12 cellular contexts compared by ENCODE assay signal in the genomic region with DNA sequence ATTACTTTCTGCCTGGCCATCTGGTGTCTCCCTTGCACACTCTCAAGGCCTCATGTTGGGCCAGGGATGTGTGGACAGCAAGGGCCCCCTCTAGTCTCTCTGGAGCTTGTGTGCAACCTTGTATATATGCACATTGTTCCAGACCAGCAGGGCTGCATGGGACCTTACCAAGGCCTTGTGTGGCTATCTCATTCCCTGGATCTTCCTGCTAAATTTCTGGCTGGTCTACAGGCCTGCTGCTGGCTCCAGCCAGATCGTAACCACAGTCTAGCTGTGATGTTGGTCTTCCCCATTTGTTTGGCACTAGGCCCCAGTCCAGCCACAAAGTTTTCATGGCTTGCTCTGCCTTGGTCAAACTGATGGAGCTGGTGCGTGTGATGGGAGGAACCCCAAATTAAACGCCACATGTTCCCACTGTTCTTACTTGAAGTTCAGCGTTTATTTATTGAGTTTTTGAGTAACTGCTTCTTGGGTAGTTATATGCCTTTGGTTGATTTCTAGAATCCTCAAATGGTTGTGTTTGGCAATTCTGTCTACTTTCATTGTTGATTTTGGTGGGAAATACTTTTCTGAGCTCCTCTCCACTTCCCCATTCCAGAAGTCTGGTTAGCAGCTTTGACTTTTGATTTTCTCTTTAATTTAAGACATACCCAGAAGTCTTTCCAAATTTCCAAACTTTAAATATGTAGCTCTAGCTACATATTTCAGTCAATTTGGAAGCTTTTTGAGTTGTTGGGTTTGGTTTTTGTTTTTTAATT. TPM values are rescaled to one million over a fixed set of nuclear protein-coding genes. Genes with fewer than 3 reads are reported as not detected.
DNase-seq lines count a peak whose midpoint lies in the region; ATAC-seq and TF ChIP-seq lines count a peak whose summit lies in the region.
"Had no signal": no experiment of that assay in that cellular context is flagged by ENCODE, and none has a peak within 500 bp of the region (broad histone marks: within the 10 kb centered on the region; RNA-seq: fewer than 3 reads in every experiment).

No MANE protein-coding gene starts in this region.

- TF ChIP-seq CTCF in OCI-LY7 (conservative IDR thresholded peaks at IDR 0.05; ENCODE audit: low read length), result peak; percentile 21; the same call in 1 of the 2 replicates

- peak overlapping the region; percentile 54 for H3K4me2 ChIP-seq in OCI-LY7 (ENCODE audit: low read length)

- DNase-seq in NOMO-1 treated with DMSO at 0.1 percent for 48 hours (lab: John Stamatoyannopoulos, UW; ENCODE audit: unreplicated experiment) (peak; percentile 56), NOMO-1 treated with dmso at 0.1 percent for 144 hours (lab: John Stamatoyannopoulos, UW; ENCODE audit: unreplicated experiment) (no peak), OCI-LY7 (ENCODE audit: low spot score) (peak; percentile 26), stromal cell of bone marrow (ENCODE audit: low read depth) (peak; percentile 80), HEK293T (ENCODE audit: extremely low spot score) (no peak), SHP77 (lab: John Stamatoyannopoulos, UW) (no peak)
- DNase-seq: activated naive CD4-positive, alpha-beta T cell; effector CD4-positive, alpha-beta T cell; NCI-H774 had no signal

- peaks cover 44% of the 10 kb centered on the region for H3K4me1 ChIP-seq in OCI-LY7 (ENCODE audit: insufficient read depth, low read length, poor library complexity, severe bottlenecking)

- no peaks in the 10 kb centered on the region for H3K9me2 ChIP-seq in OCI-LY7 (ENCODE audit: insufficient read depth, low read length)

- H4K20me1 ChIP-seq in OCI-LY7 (ENCODE audit: insufficient read depth, low read length), result no peaks in the 10 kb centered on the region

- 0 out of 2 replicates have a peak overlapping the region, but pooled peaks have one; percentile 15 for H2AFZ ChIP-seq in OCI-LY7 (ENCODE audit: low read length)

- CTCF ChIA-PET in OCI-LY7 (lab: Charles Lee; ENCODE audit: unreplicated experiment) (no interaction called here), HEK293T (lab: Yijun Ruan, JAX) (interaction anchor here (0.5 kb wide), 1 partner anchor 238 kb away, joined by 3 read pairs; no protein-coding TSS in a partner anchor)

- ATAC-seq in esophagus mucosa (peak; percentile 33), GM21619 (IDR thresholded peaks at IDR 0.05; ENCODE audit: unreplicated experiment) (no peak)

- intact Hi-C loops in OCI-LY7 (cut with micrococcal nuclease; ENCODE audit: unreplicated experiment), result loop anchor here (5.0 kb wide), 1 partner anchor 36 kb away; no protein-coding TSS in a partner anchor

- peaks cover 63% of the 10 kb centered on the region for H3K79me2 ChIP-seq in OCI-LY7 (ENCODE audit: insufficient read depth, low read depth, low read length)

- POLR2A ChIA-PET in OCI-LY7 (lab: Charles Lee) (interaction anchor here (0.6 to 1.5 kb wide), 11 partner anchors 8 to 86 kb away, joined by 3 to 7 read pairs (median 4); no protein-coding TSS in a partner anchor), HEK293T (lab: Yijun Ruan, JAX) (interaction anchor here (1.2 to 1.8 kb wide), 2 partner anchors 41 to 57 kb away, joined by 3 to 4 read pairs; partner anchors contain the start of genes SIPA1L3 and WDR87)

- peak overlapping the region; percentile 69 for H3K27ac ChIP-seq in OCI-LY7 (ENCODE audit: low read depth, low read length, poor library complexity, severe bottlenecking)
- H3K27ac ChIP-seq: tibial artery had no signal

- H3K36me3 ChIP-seq in OCI-LY7 (ENCODE audit: insufficient read depth, low read length), result peaks cover 12% of the 10 kb centered on the region
- H3K36me3 ChIP-seq: tibial artery had no signal

- H3K9me3 ChIP-seq in OCI-LY7 (ENCODE audit: low read length), result peaks cover 15% of the 10 kb centered on the region; the same call in 1 of the 2 replicates
- H3K9me3 ChIP-seq: tibial artery had no signal

- H3K4me3 ChIP-seq in OCI-LY7 (ENCODE audit: low read depth, low read length, poor library complexity, severe bottlenecking), result no peak overlapping the region
- H3K4me3 ChIP-seq: tibial artery had no signal

- BruUV-seq in OCI-LY7 (replicated peaks; lab: Mats Ljungman, UMichigan), result no TSS peak

TF ChIP-seq in HEK293T, 16 proteins besides CTCF, POLR2A, EP300 and RAD21:
- no peak for TF ChIP-seq SP1 (IDR thresholded peaks at IDR 0.05)

RNA-seq across cellular contexts. Expression of gene SIPA1L3, which starts 56.4 kb away (rescaled TPM):
- 21.2 and 36.3 TPM in 2 replicates for total RNA-seq in OCI-LY7 (2014; rRNA removed; shearing (Covaris generic))
- total RNA-seq in OCI-LY7 (2022) (70.7 and 84.4 TPM in 2 replicates), esophagus mucosa (15.0 TPM)

RNA-seq across cellular contexts. Expression of gene WDR87, which starts 57.0 kb away (rescaled TPM):
- 0.08 TPM in 1 of 2 replicates, not detected in the other for total RNA-seq in OCI-LY7 (2014; rRNA removed; shearing (Covaris generic))
- total RNA-seq in OCI-LY7 (2022), result 0.08 and 0.09 TPM in 2 replicates
- total RNA-seq in esophagus mucosa, result not detected

Comparison
In these comparisons a context has a peak if more than half of its experiments do, and no peak if none do; other contexts are left out.
1. DNase-seq: peak in NOMO-1 treated with DMSO at 0.1 percent for 48 hours (single experiment), OCI-LY7 (single experiment) and stromal cell of bone marrow (single experiment); none in NOMO-1 treated with dmso at 0.1 percent for 144 hours (single experiment), HEK293T (single experiment) and SHP77 (0 of 2).